ENCODE assay signal across 8 cellular contexts in the genomic region with DNA sequence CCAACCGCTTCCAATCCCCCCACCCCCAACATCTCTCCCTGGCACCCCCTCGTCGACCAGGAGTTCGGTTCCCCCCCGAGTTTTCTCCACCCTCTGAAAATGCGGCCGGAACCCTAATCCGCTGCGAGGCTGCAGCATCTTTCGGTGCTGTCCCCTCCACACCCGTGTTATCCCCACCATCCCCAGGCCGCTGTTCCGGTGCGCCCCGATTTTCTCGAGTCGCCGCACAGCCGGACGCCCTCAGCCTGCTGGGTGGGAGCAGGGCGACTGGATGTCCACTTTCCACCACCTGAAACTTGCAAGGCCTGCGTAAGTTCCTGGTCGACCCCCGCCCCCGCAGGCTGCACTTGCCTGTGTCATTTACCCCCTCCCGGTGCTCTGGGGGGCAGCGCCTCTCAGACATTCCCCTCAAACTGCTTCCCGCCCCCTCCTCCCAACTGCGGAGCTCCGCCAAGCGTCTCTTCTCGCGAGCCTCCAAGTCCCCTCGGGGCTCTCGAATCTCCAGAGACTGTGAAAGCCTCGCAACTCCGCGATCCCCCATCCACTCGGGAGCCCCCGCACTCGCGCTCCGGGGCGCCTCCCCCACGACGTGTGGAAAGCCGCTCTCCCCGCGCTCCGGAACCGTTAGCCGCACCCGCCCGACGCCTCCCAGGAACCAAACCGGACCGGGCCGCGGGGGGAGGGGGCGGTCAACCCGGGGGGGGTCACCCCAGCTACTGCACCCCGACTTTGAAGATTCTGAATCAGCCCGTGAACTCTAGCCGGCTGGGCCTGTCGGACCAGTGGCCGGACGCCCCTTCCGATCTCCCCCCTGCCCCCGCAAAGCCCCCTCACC.
DNase-seq lines count a peak whose midpoint lies in the region; ATAC-seq and TF ChIP-seq lines count a peak whose summit lies in the region.

No MANE protein-coding gene starts in this region.

- H3K9me3 Mint-ChIP-seq in nephron = no peaks in the 10 kb centered on the region

- no peak for ATAC-seq in HG02870 (IDR thresholded peaks at IDR 0.05; ENCODE audit: unreplicated experiment)

- peak overlapping the region in 2 of 3 experiments; percentile 34 to 48 for H3K27ac Mint-ChIP-seq in nephron

- peak overlapping the region; percentile 85 to 90 (median 88) for H3K4me3 Mint-ChIP-seq in nephron

- peaks cover 46% of the 10 kb centered on the region for H3K4me1 Mint-ChIP-seq in nephron

- peak overlapping the region; percentile 88 for H3K4me3 ChIP-seq in fibroblast of pulmonary artery (replicated peaks; ENCODE audit: low read depth, low read length)

- peak; percentile 4 to 42 for DNase-seq in NCI-H526 (lab: John Stamatoyannopoulos, UW)
- no peak for DNase-seq in NCI-H526 treated with DMSO at 0.1 percent for 48 hours (lab: John Stamatoyannopoulos, UW)
- peak; percentile 36 for DNase-seq in NCI-H1105 treated with DMSO at 0.1 percent for 48 hours (lab: John Stamatoyannopoulos, UW)
- DNase-seq in activated CD8-positive, alpha-beta memory T cell treated with anti-CD3 and anti-CD28 coated beads, Interleukin-2, amount 50 U/mL, for 48 hours = peak; percentile 64
- peak; percentile 67 for DNase-seq in fibroblast of pulmonary artery (ENCODE audit: low read depth)
- DNase-seq in NCI-H510A (lab: John Stamatoyannopoulos, UW) = no peak

- H3K27me3 Mint-ChIP-seq in nephron (ENCODE audit: low read depth) = peaks cover 75% of the 10 kb centered on the region

- no peaks in the 10 kb centered on the region for H3K36me3 Mint-ChIP-seq in nephron (ENCODE audit: low read depth)

- TF ChIP-seq CTCF in fibroblast of pulmonary artery (IDR thresholded peaks at IDR 0.05; ENCODE audit: low read length, missing control alignments) (no peak), nephron (IDR thresholded peaks at IDR 0.05; ENCODE audit: unreplicated experiment in 3 of 3) (no peak)

Comparison
In these comparisons a context has a peak if more than half of its experiments do, and no peak if none do; other contexts are left out.
1. DNase-seq: peak in NCI-H526 (2 of 2), NCI-H1105 treated with DMSO at 0.1 percent for 48 hours (single experiment), activated CD8-positive, alpha-beta memory T cell treated with anti-CD3 and anti-CD28 coated beads, Interleukin-2, amount 50 U/mL, for 48 hours (single experiment) and fibroblast of pulmonary artery (single experiment); none in NCI-H526 treated with DMSO at 0.1 percent for 48 hours (single experiment) and NCI-H510A (single experiment).